Comparison of ENCODE assay signal across 7 cellular contexts in genomic region chr9:129173296-129174101, GRCh38. TPM values are rescaled to one million over a fixed set of nuclear protein-coding genes. Genes with fewer than 3 reads are reported as not detected.
DNase-seq lines count a peak whose midpoint lies in the region; ATAC-seq and TF ChIP-seq lines count a peak whose summit lies in the region.

No MANE protein-coding gene starts in this region.

- no peak for ATAC-seq in activated T-helper 17 cell treated with anti-CD3 and anti-CD28 coated beads, Interleukin-2, amount 50 U/mL, for 72 hours (replicated peaks)
- no peak for ATAC-seq in left colon

- no peak overlapping the region for H3K27ac Mint-ChIP-seq in activated T-helper 17 cell treated with anti-CD3 and anti-CD28 coated beads, Interleukin-2, amount 50 U/mL, for 72 hours

- H3K27ac ChIP-seq in HL-60 (replicated peaks) (no peak overlapping the region; the same call in 1 of the 2 replicates), subcutaneous abdominal adipose tissue (ENCODE audit: low read depth, low read length) (peak overlapping the region; percentile 90)

- H3K4me1 Mint-ChIP-seq in activated T-helper 17 cell treated with anti-CD3 and anti-CD28 coated beads, Interleukin-2, amount 50 U/mL, for 72 hours = peaks cover 5% of the 10 kb centered on the region

- H3K36me3 ChIP-seq in subcutaneous abdominal adipose tissue (ENCODE audit: control insufficient read depth in 5 of 5, insufficient read depth in 5 of 5, low read length in 5 of 5) = no peaks in the 10 kb centered on the region

- peaks cover 0 to 53% (median 46%) of the 10 kb centered on the region in 5 donors for H3K4me1 ChIP-seq in subcutaneous abdominal adipose tissue (ENCODE audit: control insufficient read depth in 5 of 5, insufficient read depth in 5 of 5, low read length in 5 of 5)

- no peak for DNase-seq in HL-60 (ENCODE audit: low read depth in 1 of 2, low spot score in 1 of 2)
- no peak for DNase-seq in left colon
- no peak for DNase-seq in kidney glomerular epithelial cell (lab: John Stamatoyannopoulos, UW)
- DNase-seq in stimulated activated CD4-positive, alpha-beta T cell treated with anti-CD3 and anti-CD28 coated beads, Interleukin-4, amount 100 ng/mL, for 24 hours = no peak

- H3K9me3 Mint-ChIP-seq in activated T-helper 17 cell treated with anti-CD3 and anti-CD28 coated beads, Interleukin-2, amount 50 U/mL, for 72 hours = no peaks in the 10 kb centered on the region

- peak overlapping the region; percentile 77 for H3K4me3 ChIP-seq in HL-60 (replicated peaks; ENCODE audit: insufficient read depth, low read length)
- H3K4me3 ChIP-seq in iPS-18c (ENCODE audit: insufficient read depth, low read depth, low read length) = peak overlapping the region; percentile 73; the same call in 1 of the 2 replicates
- H3K4me3 ChIP-seq in subcutaneous abdominal adipose tissue (ENCODE audit: low read depth in 1 of 5, low read length in 5 of 5) = peak overlapping the region; percentile 31 to 96 (median 75)

- peak overlapping the region in 3 of 5 donors; percentile 85 to 87 (median 86) for H3K9ac ChIP-seq in subcutaneous abdominal adipose tissue (ENCODE audit: low read length in 5 of 5)

- no peak for TF ChIP-seq CTCF in HL-60 (IDR thresholded peaks at IDR 0.05; ENCODE audit: insufficient read depth, low read length)

- H3K36me3 Mint-ChIP-seq in activated T-helper 17 cell treated with anti-CD3 and anti-CD28 coated beads, Interleukin-2, amount 50 U/mL, for 72 hours (ENCODE audit: low read depth) = no peaks in the 10 kb centered on the region

- H3K27me3 Mint-ChIP-seq in activated T-helper 17 cell treated with anti-CD3 and anti-CD28 coated beads, Interleukin-2, amount 50 U/mL, for 72 hours = peaks cover 4% of the 10 kb centered on the region

- H3K4me3 Mint-ChIP-seq in activated T-helper 17 cell treated with anti-CD3 and anti-CD28 coated beads, Interleukin-2, amount 50 U/mL, for 72 hours = peak overlapping the region; percentile 82

- H3K27me3 ChIP-seq in HL-60 (ENCODE audit: insufficient read depth, poor library complexity, severe bottlenecking) (no peaks in the 10 kb centered on the region), subcutaneous abdominal adipose tissue (ENCODE audit: control insufficient read depth in 5 of 5, insufficient read depth in 4 of 5, low read length in 5 of 5) (peaks cover 0 to 8% (median 4%) of the 10 kb centered on the region in 5 donors)

- H3K9me3 ChIP-seq in iPS-18c (ENCODE audit: control insufficient read depth, insufficient read depth, low read length) = no peaks in the 10 kb centered on the region
- H3K9me3 ChIP-seq in subcutaneous abdominal adipose tissue (ENCODE audit: control insufficient read depth in 5 of 5, low read length in 5 of 5) = no peaks in the 10 kb centered on the region

- intact Hi-C loops in left colon (cut with DNase I, micrococcal nuclease) = loop anchor here in 1 of 2 donors (10.0 kb wide), 2 partner anchors 321 to 431 kb away; no protein-coding TSS in a partner anchor

RNA-seq across cellular contexts. Expression of gene IER5L, which starts 4.6 kb away (rescaled TPM):
- 1 to 10 TPM in 1 of 2 donors, under 1 TPM in 1; 0.67 to 2.2 TPM for total RNA-seq in activated T-helper 17 cell treated with anti-CD3 and anti-CD28 coated beads, Interleukin-2, amount 50 U/mL, for 72 hours
- 1 to 10 TPM; 4.3 to 8.8 TPM for total RNA-seq in left colon
